Comparison of ENCODE assay signal across 8 cellular contexts in the genomic region with DNA sequence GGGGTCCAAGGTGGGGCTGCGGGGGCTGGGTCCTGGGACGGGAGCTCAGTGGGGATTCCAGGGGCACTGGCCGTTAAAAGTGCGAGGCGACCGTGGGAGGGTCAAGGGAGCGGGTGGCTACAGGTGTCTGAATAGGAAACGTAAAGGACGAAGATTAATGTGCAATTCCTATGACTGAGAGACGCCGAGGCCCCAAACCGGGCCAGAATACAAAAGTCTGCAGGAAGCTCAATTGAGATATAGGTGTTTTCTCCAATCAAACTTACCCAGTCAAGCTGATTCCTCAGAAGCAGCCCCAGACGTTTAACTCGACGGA. TPM values are rescaled to one million over a fixed set of nuclear protein-coding genes. Genes with fewer than 3 reads are reported as not detected.
DNase-seq lines count a peak whose midpoint lies in the region; ATAC-seq and TF ChIP-seq lines count a peak whose summit lies in the region.

A gene (minus strand): TSS at position 305 of the 316 bp plus-strand sequence. CDS start 7,247 bp downstream, outside the sequence.

- 0 out of 2 replicates have a peak, but pooled peaks cover 3% of the 10 kb centered on the region for H3K79me2 ChIP-seq in OCI-LY3 (ENCODE audit: low read length)

- H2AFZ ChIP-seq in OCI-LY3 (ENCODE audit: low read depth, low read length) = peak within 1 kb of the TSS; percentile 98

- H3K4me1 Mint-ChIP-seq in neural crest cell = peaks cover 50% of the 10 kb centered on the region

- H3K9me3 ChIP-seq in OCI-LY3 (ENCODE audit: insufficient read depth, low read length) = no peaks in the 10 kb centered on the region

- H3K36me3 ChIP-seq in OCI-LY3 (replicated peaks; ENCODE audit: low read depth, low read length) = no peaks in the 10 kb centered on the region

- ATAC-seq in GM21360 (IDR thresholded peaks at IDR 0.05; ENCODE audit: unreplicated experiment) = no peak

- no peak for TF ChIP-seq CTCF in OCI-LY3 (IDR thresholded peaks at IDR 0.05; ENCODE audit: low read depth, low read length)
- no peak for TF ChIP-seq CTCF in neural crest cell (conservative IDR thresholded peaks at IDR 0.05)

- no peak for DNase-seq in T-helper 2 cell
- DNase-seq in epithelial cell of prostate (ENCODE audit: low read depth, low spot score) = no peak
- no peak for DNase-seq in neural crest cell (ENCODE audit: low read depth, low spot score)
- DNase-seq in stimulated activated CD4-positive, alpha-beta T cell treated with anti-CD3 and anti-CD28 coated beads, Interleukin-2, amount 100 ng/mL, for 48 hours = no peak
- no peak for DNase-seq in RKO (ENCODE audit: low spot score)

- intact Hi-C loops in T-helper 2 cell treated with Interferon-gamma antibody and Interleukin-4, amounts not matched to agents 100 ng/mL and 5 ng/mL, for 36 hours (cut with micrococcal nuclease) = loop anchor here (1.0 to 10.0 kb wide), 8 partner anchors 8 to 563 kb away; a partner anchor contains a TSS

- H3K27ac Mint-ChIP-seq in neural crest cell (ENCODE audit: unreplicated experiment) = peak within 1 kb of the TSS; percentile 98

- peak within 1 kb of the TSS; percentile 93 for H3K4me3 ChIP-seq in OCI-LY3 (ENCODE audit: low read length)

- H3K4me1 ChIP-seq in OCI-LY3 (ENCODE audit: low read length) = peaks cover 12% of the 10 kb centered on the region

- no peaks in the 10 kb centered on the region for H4K20me1 ChIP-seq in OCI-LY3 (ENCODE audit: insufficient read depth, low read length)

- H3K9ac ChIP-seq in OCI-LY3 (ENCODE audit: low read length) = peak within 1 kb of the TSS; percentile 86

- peak within 1 kb of the TSS; percentile 96 for H3K4me2 ChIP-seq in OCI-LY3 (ENCODE audit: low read length)

- no peaks in the 10 kb centered on the region for H3K36me3 Mint-ChIP-seq in neural crest cell (ENCODE audit: low read depth)

- H3K27ac ChIP-seq in OCI-LY3 (ENCODE audit: low read length) (peak within 1 kb of the TSS; percentile 51), epithelial cell of prostate (peak within 1 kb of the TSS; percentile 70)

- H3K27me3 Mint-ChIP-seq in neural crest cell (ENCODE audit: low read depth) = no peaks in the 10 kb centered on the region

- no peaks in the 10 kb centered on the region for H3K9me3 Mint-ChIP-seq in neural crest cell

- H3K4me3 Mint-ChIP-seq in neural crest cell = peak within 1 kb of the TSS; percentile 97

- H3K27me3 ChIP-seq in OCI-LY3 (ENCODE audit: low read depth, low read length) = no peaks in the 10 kb centered on the region

RNA-seq across cellular contexts. Expression of the gene that starts here (rescaled TPM):
- total RNA-seq in T-helper 2 cell treated with Interferon-gamma antibody and Interleukin-4, amounts not matched to agents 100 ng/mL and 5 ng/mL, for 36 hours = 11.2 and 12.4 TPM in 2 replicates
- total RNA-seq in neural crest cell = 10.6 and 10.7 TPM in 2 replicates
